Comparison of ENCODE assay signal across 9 cellular contexts in genomic region chr17:50184057-50184456, GRCh38. TPM values are rescaled to one million over a fixed set of nuclear protein-coding genes. Genes with fewer than 3 reads are reported as not detected.
A peak's percentile ranks its signal among the peaks of the same experiment; 100 is the strongest.
DNase-seq lines count a peak whose midpoint lies in the region; ATAC-seq and TF ChIP-seq lines count a peak whose summit lies in the region.
"Had no signal": no experiment of that assay in that cellular context is flagged by ENCODE, and none has a peak within 500 bp of the region (broad histone marks: within the 10 kb centered on the region; RNA-seq: fewer than 3 reads in every experiment).

No MANE protein-coding gene starts in this region.

- no peak for ATAC-seq in GM18909 (IDR thresholded peaks at IDR 0.05; ENCODE audit: poor library complexity, unreplicated experiment)

- H3K4me1 ChIP-seq in Karpas-422 (ENCODE audit: low read length) (peaks cover 13% of the 10 kb centered on the region), muscle layer of duodenum (ENCODE audit: control insufficient read depth in 1 of 2, insufficient read depth in 2 of 2, low read length in 2 of 2) (peaks cover 0 to 51% of the 10 kb centered on the region in 2 donors)
- H3K4me1 ChIP-seq: colonic mucosa had no signal

- no peak overlapping the region for H3K9ac ChIP-seq in Karpas-422 (ENCODE audit: low read length)

- H3K79me2 ChIP-seq in Karpas-422 (ENCODE audit: low read length): no peaks in the 10 kb centered on the region

- POLR2A ChIA-PET in BJ (lab: Charles Lee): no interaction called here

- H3K4me2 ChIP-seq in Karpas-422 (ENCODE audit: low read depth, low read length, poor library complexity, severe bottlenecking): peak overlapping the region; percentile 20

- H3K4me3 ChIP-seq in BJ (ENCODE audit: low read depth, low read length) (no peak overlapping the region), Karpas-422 (ENCODE audit: low read length) (no peak overlapping the region), astrocyte of the spinal cord (ENCODE audit: low read depth, low read length) (no peak overlapping the region), muscle layer of duodenum (ENCODE audit: low read depth in 1 of 2, low read length in 2 of 2) (peak overlapping the region; percentile 1 to 24)
- H3K4me3 ChIP-seq: colonic mucosa had no signal

- CTCF ChIA-PET in BJ (lab: Yijun Ruan, JAX): no interaction called here

- H4K20me1 ChIP-seq in Karpas-422 (ENCODE audit: insufficient read depth, low read depth, low read length): no peaks in the 10 kb centered on the region

- H3K9me3 ChIP-seq in Karpas-422 (ENCODE audit: low read length) (no peaks in the 10 kb centered on the region), muscle layer of duodenum (ENCODE audit: control insufficient read depth in 1 of 2, low read length in 2 of 2) (no peaks in the 10 kb centered on the region)
- H3K9me3 ChIP-seq: colonic mucosa had no signal

- H3K27me3 ChIP-seq in BJ (ENCODE audit: control insufficient read depth, insufficient read depth, low read length) (no peaks in the 10 kb centered on the region), Karpas-422 (ENCODE audit: low read length) (no peaks in the 10 kb centered on the region), muscle layer of duodenum (ENCODE audit: low read depth, low read length) (no peaks in the 10 kb centered on the region)
- H3K27me3 ChIP-seq: colonic mucosa had no signal

- TF ChIP-seq CTCF in BJ (IDR thresholded peaks at IDR 0.05; ENCODE audit: insufficient read depth, low read depth, low read length): peak; percentile 42
- peak; percentile 18 for TF ChIP-seq CTCF in astrocyte of the spinal cord (IDR thresholded peaks at IDR 0.05; ENCODE audit: low read depth, low read length)

- H2AFZ ChIP-seq in Karpas-422 (ENCODE audit: low read length): no peak overlapping the region

- no peaks in the 10 kb centered on the region for H3K9me2 ChIP-seq in Karpas-422 (replicated peaks; ENCODE audit: insufficient read depth, low read length)

- DNase-seq in BJ (ENCODE audit: low read depth): no peak
- no peak for DNase-seq in Karpas-422
- peak; percentile 34 for DNase-seq in astrocyte of the spinal cord (ENCODE audit: low read depth, low spot score)
- DNase-seq in COLO668 (lab: John Stamatoyannopoulos, UW; ENCODE audit: unreplicated experiment): no peak
- DNase-seq in NCI-H345 treated with DMSO at 0.1 percent for 48 hours (lab: John Stamatoyannopoulos, UW; ENCODE audit: unreplicated experiment): no peak
- no peak for DNase-seq in DMS53 (lab: John Stamatoyannopoulos, UW)
- DNase-seq: colonic mucosa had no signal

- in situ Hi-C loops in astrocyte of the spinal cord (cut with HindIII; ENCODE audit: low sequenced_read_pairs): no loop called here

- H3K27ac ChIP-seq in Karpas-422 (ENCODE audit: low read length) (no peak overlapping the region), muscle layer of duodenum (ENCODE audit: low read length) (no peak overlapping the region)
- H3K27ac ChIP-seq: colonic mucosa had no signal

- peaks cover 41% of the 10 kb centered on the region for H3K36me3 ChIP-seq in BJ (ENCODE audit: control insufficient read depth, insufficient read depth, low read length)
- H3K36me3 ChIP-seq in Karpas-422 (ENCODE audit: insufficient read depth, low read length): no peaks in the 10 kb centered on the region
- H3K36me3 ChIP-seq in muscle layer of duodenum (ENCODE audit: control insufficient read depth in 1 of 2, insufficient read depth in 2 of 2, low read length in 2 of 2): peaks cover 25 to 40% of the 10 kb centered on the region in 2 donors
- H3K36me3 ChIP-seq: colonic mucosa had no signal

RNA-seq across cellular contexts. Expression of gene COL1A1, which starts 17.4 kb away (rescaled TPM):
- polyA plus RNA-seq in BJ (2011; rRNA removed): 1,679 and 2,161 TPM in 2 replicates
- polyA minus RNA-seq in BJ (2011; rRNA and poly(A)+ RNA removed): 4,131 and 5,702 TPM in 2 replicates
- total RNA-seq in Karpas-422 (2014; rRNA removed; shearing (Covaris generic); ENCODE audit: low replicate concordance): not detected in 2 replicates

RNA-seq across cellular contexts. Expression of gene SGCA, which starts 18.3 kb away (rescaled TPM):
- 0.09 and 0.40 TPM in 2 replicates for polyA plus RNA-seq in BJ (2011; rRNA removed)
- not detected in 2 replicates for polyA minus RNA-seq in BJ (2011; rRNA and poly(A)+ RNA removed)
- total RNA-seq in Karpas-422 (2014; rRNA removed; shearing (Covaris generic); ENCODE audit: low replicate concordance): not detected in 2 replicates

RNA-seq across cellular contexts. Expression of gene PPP1R9B, which starts 33.6 kb away (rescaled TPM):
- polyA plus RNA-seq in BJ (2011; rRNA removed): 17.2 and 19.3 TPM in 2 replicates
- 27.3 and 31.6 TPM in 2 replicates for polyA minus RNA-seq in BJ (2011; rRNA and poly(A)+ RNA removed)
- total RNA-seq in Karpas-422 (2014; rRNA removed; shearing (Covaris generic); ENCODE audit: low replicate concordance): 41.0 and 106 TPM in 2 replicates

RNA-seq across cellular contexts. Expression of gene SAMD14, which starts 54.1 kb away (rescaled TPM):
- 2.7 and 5.3 TPM in 2 replicates for polyA plus RNA-seq in BJ (2011; rRNA removed)
- 3.1 TPM in 2 replicates for polyA minus RNA-seq in BJ (2011; rRNA and poly(A)+ RNA removed)
- total RNA-seq in Karpas-422 (2014; rRNA removed; shearing (Covaris generic); ENCODE audit: low replicate concordance): not detected in 2 replicates

Comparison
In these comparisons a context has a peak if more than half of its experiments do, and no peak if none do; other contexts are left out.
1. H3K4me3 ChIP-seq: peak in muscle layer of duodenum (2 of 2); none in BJ (single experiment), Karpas-422 (single experiment) and astrocyte of the spinal cord (single experiment).